1 cellular context compared by ENCODE assay signal in genomic region chr17:72749119-72749572, GRCh38.
A peak's percentile ranks its signal among the peaks of the same experiment; 100 is the strongest.
TF ChIP-seq lines count a peak whose summit lies in the region.

No MANE protein-coding gene starts in this region.

TF ChIP-seq in HepG2, 621 proteins besides CTCF, POLR2A, EP300 and RAD21 (continued from another document and continues in another):
- 0 out of 2 replicates have a peak, but pooled peaks have one; percentile 52 for TF ChIP-seq ZFP91 (CRISPR knock-in tag; IDR thresholded peaks at IDR 0.05; ENCODE audit: borderline replicate concordance)
- no peak for TF ChIP-seq ZFP36L1 (CRISPR knock-in tag; IDR thresholded peaks at IDR 0.05)
- no peak for TF ChIP-seq ZNF530 (CRISPR knock-in tag; IDR thresholded peaks at IDR 0.05; ENCODE audit: low read depth)
- no peak for TF ChIP-seq ZSCAN21 (CRISPR knock-in tag; IDR thresholded peaks at IDR 0.05; ENCODE audit: borderline replicate concordance)
- TF ChIP-seq PAF1 (CRISPR knock-in tag; IDR thresholded peaks at IDR 0.05) = no peak
- no peak for TF ChIP-seq CENPX (CRISPR knock-in tag; IDR thresholded peaks at IDR 0.05)
- TF ChIP-seq KAT2B (IDR thresholded peaks at IDR 0.05; ENCODE audit: borderline replicate concordance, low read depth, low read length) = no peak
- no peak for TF ChIP-seq JUND (CRISPR knock-in tag; IDR thresholded peaks at IDR 0.05)
- no peak for TF ChIP-seq ZNF296 (CRISPR knock-in tag; conservative IDR thresholded peaks at IDR 0.05)
- no peak for TF ChIP-seq EEA1 (CRISPR knock-in tag; IDR thresholded peaks at IDR 0.05; ENCODE audit: borderline replicate concordance)
- TF ChIP-seq HDAC2 (CRISPR knock-in tag; IDR thresholded peaks at IDR 0.05) = peak; percentile 29; the same call in 1 of the 2 replicates
- TF ChIP-seq HOXA5 (CRISPR knock-in tag; IDR thresholded peaks at IDR 0.05) = peak; percentile 93
- TF ChIP-seq TFE3 (CRISPR knock-in tag; IDR thresholded peaks at IDR 0.05) = peak; percentile 56; the same call in 1 of the 2 replicates
- TF ChIP-seq TOPORS (CRISPR knock-in tag; IDR thresholded peaks at IDR 0.05) = no peak
- TF ChIP-seq MEIS2 (CRISPR knock-in tag; IDR thresholded peaks at IDR 0.05) = peak; percentile 99
- TF ChIP-seq ZNF580 (CRISPR knock-in tag; IDR thresholded peaks at IDR 0.05; ENCODE audit: borderline replicate concordance, low read depth) = no peak
- TF ChIP-seq PAXIP1 (CRISPR knock-in tag; conservative IDR thresholded peaks at IDR 0.05) = peak; percentile 79
- no peak for TF ChIP-seq DNMT1 (CRISPR knock-in tag; IDR thresholded peaks at IDR 0.05)
- no peak for TF ChIP-seq ZSCAN30 (CRISPR knock-in tag; IDR thresholded peaks at IDR 0.05)
- no peak for TF ChIP-seq ZNF207 (IDR thresholded peaks at IDR 0.05; ENCODE audit: borderline replicate concordance)
- no peak for TF ChIP-seq MXD3 (CRISPR knock-in tag; IDR thresholded peaks at IDR 0.05)
- no peak for TF ChIP-seq GTF3A (CRISPR knock-in tag; conservative IDR thresholded peaks at IDR 0.05)
- no peak for TF ChIP-seq ZNF550 (CRISPR knock-in tag; IDR thresholded peaks at IDR 0.05; ENCODE audit: borderline replicate concordance)
- TF ChIP-seq HOXD1 (CRISPR knock-in tag; IDR thresholded peaks at IDR 0.05) = peak; percentile 100
- no peak for TF ChIP-seq RBAK (CRISPR knock-in tag; IDR thresholded peaks at IDR 0.05)
- TF ChIP-seq ZNF567 (CRISPR knock-in tag; IDR thresholded peaks at IDR 0.05; ENCODE audit: borderline replicate concordance) = no peak
- peak; percentile 15 for TF ChIP-seq SKI (IDR thresholded peaks at IDR 0.05; ENCODE audit: partially characterized antibody)
- peak; percentile 40 for TF ChIP-seq PATZ1 (CRISPR knock-in tag; IDR thresholded peaks at IDR 0.05)
- TF ChIP-seq ZFP1 (CRISPR knock-in tag; IDR thresholded peaks at IDR 0.05) = no peak
- no peak for TF ChIP-seq CREB3 (CRISPR knock-in tag; IDR thresholded peaks at IDR 0.05)
- TF ChIP-seq NFATC3 (CRISPR knock-in tag; IDR thresholded peaks at IDR 0.05) = no peak
- peak; percentile 92 for TF ChIP-seq TFAP4 (IDR thresholded peaks at IDR 0.05; ENCODE audit: borderline replicate concordance, low read depth)
- peak; percentile 61; the same call in 1 of the 2 replicates for TF ChIP-seq ETV5 (CRISPR knock-in tag; IDR thresholded peaks at IDR 0.05; ENCODE audit: borderline replicate concordance)
- TF ChIP-seq SOX5 (CRISPR knock-in tag; IDR thresholded peaks at IDR 0.05; ENCODE audit: borderline replicate concordance) = 0 out of 2 replicates have a peak, but pooled peaks have one; percentile 23
- TF ChIP-seq ZNF570 (CRISPR knock-in tag; IDR thresholded peaks at IDR 0.05; ENCODE audit: borderline replicate concordance) = no peak
- TF ChIP-seq ZIK1 (CRISPR knock-in tag; IDR thresholded peaks at IDR 0.05; ENCODE audit: borderline replicate concordance, low read depth) = no peak
- TF ChIP-seq YY1 (IDR thresholded peaks at IDR 0.05; ENCODE audit: insufficient read depth, insufficient replicate concordance, low read depth, low read length) = no peak
- 0 out of 2 replicates have a peak, but pooled peaks have one; percentile 30 for TF ChIP-seq ZNF292 (CRISPR knock-in tag; IDR thresholded peaks at IDR 0.05; ENCODE audit: borderline replicate concordance, low read depth)
- TF ChIP-seq SP2 (CRISPR knock-in tag; IDR thresholded peaks at IDR 0.05) = no peak
- no peak for TF ChIP-seq ZNF276 (CRISPR knock-in tag; IDR thresholded peaks at IDR 0.05; ENCODE audit: low read depth)
- TF ChIP-seq ZNF564 (CRISPR knock-in tag; IDR thresholded peaks at IDR 0.05) = no peak
- TF ChIP-seq TCF7L2 (IDR thresholded peaks at IDR 0.05; ENCODE audit: low read depth, low read length) = no peak
- no peak for TF ChIP-seq PRDM4 (CRISPR knock-in tag; IDR thresholded peaks at IDR 0.05; ENCODE audit: borderline replicate concordance)
- no peak for TF ChIP-seq SOX6 (IDR thresholded peaks at IDR 0.05)
- peak; percentile 51 for TF ChIP-seq SOX6 (CRISPR knock-in tag; IDR thresholded peaks at IDR 0.05)
- TF ChIP-seq ZBTB10 (CRISPR knock-in tag; IDR thresholded peaks at IDR 0.05; ENCODE audit: borderline replicate concordance) = no peak
- TF ChIP-seq HCFC1 (IDR thresholded peaks at IDR 0.05; ENCODE audit: low read depth, low read length) = no peak
- no peak; the same call in 1 of the 2 replicates for TF ChIP-seq KMT2A (CRISPR knock-in tag; IDR thresholded peaks at IDR 0.05)
